8 cellular contexts compared by ENCODE assay signal in the genomic region with DNA sequence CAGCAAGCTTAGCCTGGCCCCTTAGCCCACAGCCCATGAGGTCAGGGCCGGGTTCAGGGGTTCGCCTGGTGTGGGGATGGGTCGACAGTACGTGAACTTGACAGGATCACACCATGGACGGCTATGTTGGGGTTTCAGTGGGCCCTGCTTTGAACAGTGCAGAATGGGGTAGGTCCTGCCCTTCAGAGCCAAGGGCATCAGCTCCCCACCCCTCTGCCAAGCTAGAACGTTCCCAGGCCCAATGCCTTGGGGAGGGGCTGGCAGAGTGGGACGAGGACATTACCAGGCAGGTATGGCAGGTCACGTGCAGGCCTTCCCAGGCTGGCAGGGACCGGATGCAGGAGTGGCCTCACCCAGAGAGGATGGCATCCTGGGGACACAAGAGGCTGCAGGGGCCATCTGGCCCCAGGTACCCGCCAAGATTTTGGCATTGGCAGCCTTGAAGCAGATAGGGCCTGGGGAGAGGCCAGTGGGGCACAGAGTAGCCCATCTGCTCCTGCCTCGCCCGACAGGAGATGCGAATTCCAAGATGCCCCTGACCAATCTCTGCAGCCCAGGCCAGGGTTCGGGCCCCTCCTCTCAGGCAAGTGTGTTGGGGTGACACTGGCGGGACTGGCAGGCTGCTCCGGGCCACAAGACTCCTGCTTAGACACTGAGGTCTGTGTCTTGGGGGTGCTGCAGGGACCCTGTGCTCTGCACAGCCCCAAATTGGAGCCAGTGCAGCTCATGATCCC. TPM values are rescaled to one million over a fixed set of nuclear protein-coding genes. Genes with fewer than 3 reads are reported as not detected.
A peak's percentile ranks its signal among the peaks of the same experiment; 100 is the strongest.
DNase-seq lines count a peak whose midpoint lies in the region; ATAC-seq and TF ChIP-seq lines count a peak whose summit lies in the region.
"Not testable (repeated sequence)": the region's sequence is repeated elsewhere in the genome, so short reads cannot be mapped to it uniquely, and the experiment has no call there.

No MANE protein-coding gene starts in this region.

- H3K36me3 ChIP-seq in Karpas-422 (ENCODE audit: insufficient read depth, low read length); PC-3 (ENCODE audit: low read depth, low read length); parathyroid adenoma (ENCODE audit: control insufficient read depth, insufficient read depth, low read length): not testable (repeated sequence)
- H3K36me3 ChIP-seq in left lung (peaks cover 0 to 43% of the 10 kb centered on the region in 2 donors), tibial nerve (peaks cover 0 to 43% (median 0%) of the 10 kb centered on the region in 3 donors)

- not testable (repeated sequence) for H3K27ac Mint-ChIP-seq in activated T-cell treated with anti-CD3 and anti-CD28 coated beads, Interleukin-2, amount 50 U/mL, for 72 hours

- H3K27me3 Mint-ChIP-seq in activated T-cell treated with anti-CD3 and anti-CD28 coated beads, Interleukin-2, amount 50 U/mL, for 72 hours (ENCODE audit: low read depth) = not testable (repeated sequence)

- H3K4me3 ChIP-seq in Karpas-422 (ENCODE audit: low read length) (peak overlapping the region; percentile 66; the same call in 1 of the 2 replicates), PC-3 (ENCODE audit: low read length) (peak overlapping the region; percentile 66; the same call in 1 of the 2 replicates), left lung (peak overlapping the region in 1 of 2 donors; percentile 46), parathyroid adenoma (ENCODE audit: low read depth, low read length) (peak overlapping the region; percentile 56), tibial nerve (peak overlapping the region in 3 of 4 donors; percentile 26 to 54 (median 46))

- not testable (repeated sequence) for H3K79me2 ChIP-seq in Karpas-422 (ENCODE audit: low read length); PC-3 (ENCODE audit: low read length); parathyroid adenoma

- H3F3A ChIP-seq in PC-3 (ENCODE audit: low read length, unreplicated experiment) = not testable (repeated sequence)

- not testable (repeated sequence) for H3K9me3 Mint-ChIP-seq in activated T-cell treated with anti-CD3 and anti-CD28 coated beads, Interleukin-2, amount 50 U/mL, for 72 hours

- not testable (repeated sequence) for H3K36me3 Mint-ChIP-seq in activated T-cell treated with anti-CD3 and anti-CD28 coated beads, Interleukin-2, amount 50 U/mL, for 72 hours (ENCODE audit: insufficient read depth in 2 of 2)

- not testable (repeated sequence) for TF ChIP-seq EP300 in tibial nerve (IDR thresholded peaks at IDR 0.05)

- WGBS in tibial nerve, 2 donors = 23 to 50% methylated on average over 5 to 8 of the region's 16 CpGs

- not testable (repeated sequence) for TF ChIP-seq CTCF in PC-3 (conservative IDR thresholded peaks at IDR 0.05; ENCODE audit: low read depth, low read length); left lung (IDR thresholded peaks at IDR 0.05); parathyroid adenoma (IDR thresholded peaks at IDR 0.05); tibial nerve (IDR thresholded peaks at IDR 0.05)

- H3K27ac ChIP-seq in Karpas-422 (ENCODE audit: low read length) (peak overlapping the region; percentile 51), cingulate gyrus (ENCODE audit: low read depth, low read length) (peak overlapping the region; percentile 94), tibial nerve (peak overlapping the region in 3 of 4 donors; percentile 25 to 74 (median 65))
- not testable (repeated sequence) for H3K27ac ChIP-seq in PC-3 (ENCODE audit: low read length); left lung; parathyroid adenoma

- CTCF ChIA-PET in PC-3 (lab: Charles Lee) = interaction anchor here (1.0 to 1.6 kb wide), 3 partner anchors 41 to 71 kb away, joined by 3 read pairs; no protein-coding TSS in a partner anchor

- intact Hi-C loops in PC-3 (cut with micrococcal nuclease) = loop anchor here (10.0 kb wide), 1 partner anchor 153 kb away; a partner anchor contains a TSS
- intact Hi-C loops in left lung (cut with DNase I) = not testable (repeated sequence)

- H3K4me1 ChIP-seq in Karpas-422 (ENCODE audit: low read length) = peaks cover 29% of the 10 kb centered on the region
- not testable (repeated sequence) for H3K4me1 ChIP-seq in PC-3 (ENCODE audit: insufficient read depth, low read length); parathyroid adenoma
- peaks cover 25 to 45% of the 10 kb centered on the region in 2 donors for H3K4me1 ChIP-seq in left lung
- peaks cover 0 to 65% (median 40%) of the 10 kb centered on the region in 4 donors for H3K4me1 ChIP-seq in tibial nerve

- peak overlapping the region; percentile 91 for H3K4me2 ChIP-seq in Karpas-422 (ENCODE audit: low read depth, low read length, poor library complexity, severe bottlenecking)
- H3K4me2 ChIP-seq in PC-3 (ENCODE audit: low read length) = peak overlapping the region; percentile 88; the same call in 1 of the 2 replicates
- peak overlapping the region; percentile 74 for H3K4me2 ChIP-seq in parathyroid adenoma (ENCODE audit: low read length)

- H3K27me3 ChIP-seq in Karpas-422 (ENCODE audit: low read length); PC-3 (ENCODE audit: low read length); parathyroid adenoma (ENCODE audit: control insufficient read depth, insufficient read depth, low read length): not testable (repeated sequence)
- H3K27me3 ChIP-seq in left lung (peaks cover 29 to 43% of the 10 kb centered on the region in 2 donors), tibial nerve (peaks cover 3 to 32% of the 10 kb centered on the region in 2 donors)

- TF ChIP-seq POLR2A in tibial nerve (IDR thresholded peaks at IDR 0.05) = not testable (repeated sequence)

- not testable (repeated sequence) for BruUV-seq in PC-3 (replicated peaks; lab: Mats Ljungman, UMichigan)

- not testable (repeated sequence) for H4K20me1 ChIP-seq in Karpas-422 (ENCODE audit: insufficient read depth, low read depth, low read length); PC-3 (ENCODE audit: low read length)

- peaks cover 18% of the 10 kb centered on the region for H3K4me1 Mint-ChIP-seq in activated T-cell treated with anti-CD3 and anti-CD28 coated beads, Interleukin-2, amount 50 U/mL, for 72 hours (ENCODE audit: low read depth)

- not testable (repeated sequence) for H3K9me2 ChIP-seq in Karpas-422 (replicated peaks; ENCODE audit: insufficient read depth, low read length); PC-3 (replicated peaks; ENCODE audit: low read length)

- POLR2A ChIA-PET in PC-3 (lab: Charles Lee; ENCODE audit: unreplicated experiment) = not testable (repeated sequence)

- DNase-seq in DMS 273 treated with DMSO at 0.1 percent for 48 hours (lab: John Stamatoyannopoulos, UW) = peak; percentile 74
- not testable (repeated sequence) for DNase-seq in Karpas-422; PC-3; activated T-cell treated with anti-CD3 and anti-CD28 coated beads, Interleukin-2, amount 50 U/mL, for 72 hours; left lung; tibial nerve (ENCODE audit: low spot score in 2 of 2)

- H2AFZ ChIP-seq in Karpas-422 (ENCODE audit: low read length); PC-3 (ENCODE audit: low read length); parathyroid adenoma: not testable (repeated sequence)

- 0 out of 2 replicates have a peak, but pooled peaks have one; percentile 1 for ATAC-seq in PC-3
- ATAC-seq in activated T-cell treated with anti-CD3 and anti-CD28 coated beads, Interleukin-2, amount 50 U/mL, for 72 hours (replicated peaks in 1 of 2) = not testable (repeated sequence)
- peak; percentile 17 for ATAC-seq in left lung

- H3K9me3 ChIP-seq in Karpas-422 (ENCODE audit: low read length); PC-3 (ENCODE audit: low read length); left lung; parathyroid adenoma (ENCODE audit: control insufficient read depth, low read length); tibial nerve: not testable (repeated sequence)

- H3K4me3 Mint-ChIP-seq in activated T-cell treated with anti-CD3 and anti-CD28 coated beads, Interleukin-2, amount 50 U/mL, for 72 hours = peak overlapping the region; percentile 87 to 93

- H3K9ac ChIP-seq in Karpas-422 (ENCODE audit: low read length) = peak overlapping the region; percentile 71; the same call in 1 of the 2 replicates
- H3K9ac ChIP-seq in PC-3 (ENCODE audit: low read length); parathyroid adenoma: not testable (repeated sequence)

RNA-seq across cellular contexts. Expression of a gene that starts 0.5 kb away (rescaled TPM):
- 1.9 and 5.0 TPM in 2 replicates for total RNA-seq in Karpas-422 (2014; rRNA removed; shearing (Covaris generic); ENCODE audit: low replicate concordance)
- total RNA-seq in PC-3 (2014; rRNA removed) (1.4 and 2.6 TPM in 2 replicates), left lung (1 to 10 TPM; 1.7 to 2.6 TPM), tibial nerve (1 to 10 TPM; 2.0 to 3.9 (median 3.7) TPM)
- total RNA-seq in activated T-cell treated with anti-CD3 and anti-CD28 coated beads, Interleukin-2, amount 50 U/mL, for 72 hours = 1 to 10 TPM; 5.3 to 5.7 TPM

RNA-seq across cellular contexts. Expression of a gene that starts 7.4 kb away (rescaled TPM):
- total RNA-seq in Karpas-422 (2014; rRNA removed; shearing (Covaris generic); ENCODE audit: low replicate concordance) = 82.5 and 164 TPM in 2 replicates
- 83.2 and 111 TPM in 2 replicates for total RNA-seq in PC-3 (2014; rRNA removed)
- 100 to 1,000 TPM in 1 of 2 donors, 10 to 100 TPM in 1; 95.7 to 111 TPM for total RNA-seq in activated T-cell treated with anti-CD3 and anti-CD28 coated beads, Interleukin-2, amount 50 U/mL, for 72 hours
- total RNA-seq in left lung = 100 to 1,000 TPM; 118 to 151 TPM
- total RNA-seq in tibial nerve = 10 to 100 TPM; 42.6 to 71.0 (median 66.7) TPM

RNA-seq across cellular contexts. Expression of a gene that starts 10.3 kb away (rescaled TPM):
- total RNA-seq in Karpas-422 (2014; rRNA removed; shearing (Covaris generic); ENCODE audit: low replicate concordance) = 7.9 TPM in 2 replicates
- total RNA-seq in PC-3 (2014; rRNA removed) (3.0 and 5.3 TPM in 2 replicates), left lung (10 to 100 TPM; 14.7 to 16.0 TPM), tibial nerve (1 to 10 TPM; 1.5 to 8.1 (median 4.4) TPM)
- total RNA-seq in activated T-cell treated with anti-CD3 and anti-CD28 coated beads, Interleukin-2, amount 50 U/mL, for 72 hours = 10 to 100 TPM; 11.7 to 14.8 TPM

RNA-seq across cellular contexts. Expression of a gene that starts 24.3 kb away (rescaled TPM):
- total RNA-seq in Karpas-422 (2014; rRNA removed; shearing (Covaris generic); ENCODE audit: low replicate concordance) = 152 and 302 TPM in 2 replicates
- 544 and 562 TPM in 2 replicates for total RNA-seq in PC-3 (2014; rRNA removed)
- 100 to 1,000 TPM; 254 to 267 TPM for total RNA-seq in activated T-cell treated with anti-CD3 and anti-CD28 coated beads, Interleukin-2, amount 50 U/mL, for 72 hours
- total RNA-seq in left lung = 100 to 1,000 TPM; 247 to 288 TPM
- total RNA-seq in tibial nerve = 100 to 1,000 TPM; 251 to 337 (median 266) TPM

RNA-seq across cellular contexts. Expression of a gene that starts 34.1 kb away (rescaled TPM):
- 43.1 and 78.1 TPM in 2 replicates for total RNA-seq in Karpas-422 (2014; rRNA removed; shearing (Covaris generic); ENCODE audit: low replicate concordance)
- total RNA-seq in PC-3 (2014; rRNA removed) (84.3 and 113 TPM in 2 replicates), left lung (10 to 100 TPM; 75.9 to 80.8 TPM), tibial nerve (10 to 100 TPM; 63.0 to 74.5 (median 71.3) TPM)
- total RNA-seq in activated T-cell treated with anti-CD3 and anti-CD28 coated beads, Interleukin-2, amount 50 U/mL, for 72 hours = 10 to 100 TPM; 65.7 to 66.8 TPM
